8 cellular contexts compared by ENCODE assay signal in the genomic region with DNA sequence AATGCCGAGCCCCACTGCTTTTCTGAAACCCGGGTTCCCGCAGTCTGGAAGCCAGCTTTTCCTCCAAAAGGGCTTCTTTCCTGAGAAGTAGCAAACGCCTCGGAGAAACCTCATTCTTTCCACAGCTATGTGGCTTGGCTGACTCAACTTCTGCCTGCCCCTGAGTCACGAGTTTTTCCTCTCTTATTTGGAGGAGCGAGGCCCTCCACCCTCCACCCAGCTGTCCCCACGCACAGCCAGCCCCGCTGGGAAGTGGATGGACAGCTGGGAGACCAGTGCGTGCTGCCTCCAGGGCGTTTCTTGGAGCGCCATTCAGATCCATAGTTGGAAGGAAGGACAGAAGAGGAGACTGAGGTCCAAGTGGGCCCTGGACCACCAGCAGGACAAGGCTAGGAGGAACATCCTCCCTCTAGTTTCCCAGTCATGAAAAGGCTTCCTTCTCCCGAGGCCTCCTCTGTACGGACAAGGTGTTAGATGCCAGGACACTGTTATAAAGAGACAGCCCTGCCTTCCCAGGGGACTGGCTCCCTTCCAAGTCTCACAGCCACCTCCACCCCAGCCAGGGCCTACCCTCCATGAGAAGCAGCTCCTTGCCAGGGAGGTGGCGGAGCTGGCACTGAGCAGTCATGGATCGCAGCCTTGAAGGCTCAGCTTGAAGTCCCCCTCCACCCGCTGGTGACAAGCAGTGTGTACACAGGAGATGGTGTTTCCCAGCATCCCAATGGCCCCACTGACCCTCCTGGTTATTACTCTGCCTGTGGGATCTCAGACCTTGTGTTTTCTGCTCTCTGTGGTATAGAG. TPM values are rescaled to one million over a fixed set of nuclear protein-coding genes. Genes with fewer than 3 reads are reported as not detected.
DNase-seq lines count a peak whose midpoint lies in the region; ATAC-seq, FAIRE-seq and TF ChIP-seq lines count a peak whose summit lies in the region.

No MANE protein-coding gene starts in this region.

- H4K20me1 ChIP-seq in BLaER1 treated with 17β-estradiol and CSF1 and Interleukin-3, amounts not matched to agents 10 nM and 100 nM, result peaks cover 0 to 24% (median 4%) of the 10 kb centered on the region in 11 experiments; a peak in 11 of 22 replicates

- H3K9ac ChIP-seq in BLaER1 treated with 17β-estradiol and CSF1 and Interleukin-3, amounts not matched to agents 10 nM and 100 nM, result peak overlapping the region in 6 of 11 experiments; percentile 6 to 34 (median 16); a peak in 5 of 22 replicates

- intact Hi-C loops in uterus (cut with DNase I; ENCODE audit: low total_unique reads), result no loop called here

- H3K9me3 ChIP-seq in BLaER1 treated with 17β-estradiol and CSF1 and Interleukin-3, amounts not matched to agents 10 nM and 100 nM (replicated peaks in 1 of 11), result no peaks in the 10 kb centered on the region
- no peaks in the 10 kb centered on the region for H3K9me3 ChIP-seq in mesodermal cell (ENCODE audit: control insufficient read depth, low read length)
- H3K9me3 ChIP-seq in uterus, result no peaks in the 10 kb centered on the region

- H3K4me1 ChIP-seq in BLaER1 treated with 17β-estradiol and CSF1 and Interleukin-3, amounts not matched to agents 10 nM and 100 nM, result peaks cover 31 to 55% (median 41%) of the 10 kb centered on the region in 10 experiments
- H3K4me1 ChIP-seq in mesodermal cell (ENCODE audit: control insufficient read depth, insufficient read depth, low read length, poor library complexity, severe bottlenecking), result peaks cover 42% of the 10 kb centered on the region
- peaks cover 24 to 25% of the 10 kb centered on the region in 2 donors for H3K4me1 ChIP-seq in uterus

- no peaks in the 10 kb centered on the region for H3K36me3 ChIP-seq in BLaER1 treated with 17β-estradiol and CSF1 and Interleukin-3, amounts not matched to agents 10 nM and 100 nM
- H3K36me3 ChIP-seq in bronchial epithelial cell (ENCODE audit: control insufficient read depth, insufficient read depth, low read length), result no peaks in the 10 kb centered on the region
- H3K36me3 ChIP-seq in mesodermal cell (ENCODE audit: control insufficient read depth, insufficient read depth, low read length), result no peaks in the 10 kb centered on the region
- H3K36me3 ChIP-seq in uterus, result no peaks in the 10 kb centered on the region

- no peak overlapping the region for H3K4me3 ChIP-seq in BLaER1 treated with 17β-estradiol and CSF1 and Interleukin-3, amounts not matched to agents 10 nM and 100 nM
- H3K4me3 ChIP-seq in bronchial epithelial cell (ENCODE audit: low read depth, low read length) (no peak overlapping the region), mesodermal cell (ENCODE audit: extremely low read depth, insufficient read depth, low read length, poor library complexity, severe bottlenecking) (no peak overlapping the region), uterus (no peak overlapping the region)

- DNase-seq in NCI-H1105 (lab: John Stamatoyannopoulos, UW) (peak; percentile 9), bronchial epithelial cell (ENCODE audit: low read depth) (peak; percentile 75), uterus (peak; percentile 82 to 88), activated gamma-delta T cell (lab: John Stamatoyannopoulos, UW) (no peak), NCI-H82 (lab: John Stamatoyannopoulos, UW) (no peak)

- FAIRE-seq in bronchial epithelial cell (lab: Jason Lieb, UNC), result no peak

- no peak for ATAC-seq in HG02870 (IDR thresholded peaks at IDR 0.05; ENCODE audit: unreplicated experiment)

- H3K4me2 ChIP-seq in BLaER1 treated with 17β-estradiol and CSF1 and Interleukin-3, amounts not matched to agents 10 nM and 100 nM, result peak overlapping the region in 5 of 11 experiments; percentile 39 to 100 (median 77); a peak in 10 of 22 replicates

- H3K27ac ChIP-seq in BLaER1 treated with 17β-estradiol and CSF1 and Interleukin-3, amounts not matched to agents 10 nM and 100 nM, result peak overlapping the region in 3 of 11 experiments; percentile 4 to 58 (median 40); a peak in 5 of 22 replicates
- H3K27ac ChIP-seq in mesodermal cell (ENCODE audit: low read depth, low read length, severe bottlenecking), result peak overlapping the region; percentile 96
- H3K27ac ChIP-seq in uterus, result peak overlapping the region; percentile 96 to 97

- TF ChIP-seq POLR2A in uterus (IDR thresholded peaks at IDR 0.05), result peak; percentile 17 to 18

- peaks cover 0 to 14% (median 8%) of the 10 kb centered on the region in 11 experiments; a peak in 10 of 22 replicates for H3K27me3 ChIP-seq in BLaER1 treated with 17β-estradiol and CSF1 and Interleukin-3, amounts not matched to agents 10 nM and 100 nM
- no peaks in the 10 kb centered on the region for H3K27me3 ChIP-seq in bronchial epithelial cell (ENCODE audit: control insufficient read depth, insufficient read depth, low read length)
- no peaks in the 10 kb centered on the region for H3K27me3 ChIP-seq in uterus

- TF ChIP-seq CTCF in bronchial epithelial cell (IDR thresholded peaks at IDR 0.05; ENCODE audit: insufficient read depth, low read length, severe bottlenecking) (no peak), uterus (IDR thresholded peaks at IDR 0.05) (peak in 1 of 4 experiments; percentile 4)

- 73 to 84% methylated on average over 10 to 15 of the region's 17 CpGs for WGBS in mesodermal cell (ENCODE audit: insufficient coverage in 2 of 2), 2 experiments

RNA-seq across cellular contexts. Expression of a gene that starts 2.5 kb away (rescaled TPM):
- 11.9 and 23.4 TPM in 2 replicates for total RNA-seq in bronchial epithelial cell
- polyA plus RNA-seq in mesodermal cell (2013, experiment 1 of 2), result 4.0 TPM
- polyA plus RNA-seq in mesodermal cell (2013, experiment 2 of 2), result 3.2 TPM
- total RNA-seq in uterus, result 10 to 100 TPM in 3 of 4 donors, 1 to 10 TPM in 1; 7.4 to 35.9 (median 19.7) TPM

RNA-seq across cellular contexts. Expression of a gene that starts 52.3 kb away (rescaled TPM):
- 9.0 and 9.7 TPM in 2 replicates for total RNA-seq in bronchial epithelial cell
- 21.3 TPM for polyA plus RNA-seq in mesodermal cell (2013, experiment 1 of 2)
- polyA plus RNA-seq in mesodermal cell (2013, experiment 2 of 2), result 22.8 TPM
- total RNA-seq in uterus, result 10 to 100 TPM in 3 of 4 donors, 1 to 10 TPM in 1; 8.5 to 35.0 (median 31.5) TPM

RNA-seq across cellular contexts. Expression of a gene that starts 56.7 kb away (rescaled TPM):
- total RNA-seq in bronchial epithelial cell, result 58.7 and 79.2 TPM in 2 replicates
- polyA plus RNA-seq in mesodermal cell (2013, experiment 1 of 2), result 57.7 TPM
- polyA plus RNA-seq in mesodermal cell (2013, experiment 2 of 2), result 58.4 TPM
- 10 to 100 TPM; 10.3 to 54.0 (median 36.4) TPM for total RNA-seq in uterus

Comparison
In these comparisons a context has a peak if more than half of its experiments do, and no peak if none do; other contexts are left out.
1. DNase-seq: peak in NCI-H1105 (single experiment), bronchial epithelial cell (single experiment) and uterus (2 of 2); none in activated gamma-delta T cell (single experiment) and NCI-H82 (single experiment).